In genomic region chr4:53620956-53621355, GRCh38 we compare ENCODE assay signal across 2 cellular contexts.
TF ChIP-seq lines count a peak whose summit lies in the region.

No MANE protein-coding gene starts in this region.

TF ChIP-seq in SK-N-SH, 30 proteins besides CTCF, POLR2A, EP300 and RAD21 (continued from another document):
- TF ChIP-seq REST (IDR thresholded peaks at IDR 0.05; ENCODE audit: low read depth, low read length), result no peak
- TF ChIP-seq MXI1 (IDR thresholded peaks at IDR 0.05; ENCODE audit: low read depth, low read length), result no peak
- no peak for TF ChIP-seq SIN3A (IDR thresholded peaks at IDR 0.05; ENCODE audit: borderline replicate concordance, low read depth, low read length)
- no peak for TF ChIP-seq POLR2AphosphoS5 (IDR thresholded peaks at IDR 0.05; ENCODE audit: low read depth, low read length)
- TF ChIP-seq RCOR1 (IDR thresholded peaks at IDR 0.05; ENCODE audit: low read length), result no peak
- TF ChIP-seq YY1 (IDR thresholded peaks at IDR 0.05; ENCODE audit: low read depth), result no peak
- TF ChIP-seq TEAD4 (IDR thresholded peaks at IDR 0.05; ENCODE audit: borderline replicate concordance, insufficient read depth), result no peak
- no peak for TF ChIP-seq NFIC (IDR thresholded peaks at IDR 0.05; ENCODE audit: borderline replicate concordance)

TF ChIP-seq in SK-N-SH treated with all-trans-retinoic acid at 6 μM for 48 hours, 23 proteins besides CTCF, POLR2A, EP300 and RAD21 (continued from another document):
- TF ChIP-seq PATZ1 (CRISPR knock-in tag; IDR thresholded peaks at IDR 0.05; ENCODE audit: borderline replicate concordance) (no peak), ZFP3 (CRISPR knock-in tag; IDR thresholded peaks at IDR 0.05) (no peak), ZC3H10 (CRISPR knock-in tag; IDR thresholded peaks at IDR 0.05) (no peak), ESRRG (CRISPR knock-in tag; IDR thresholded peaks at IDR 0.05) (no peak), PPARA (CRISPR knock-in tag; IDR thresholded peaks at IDR 0.05; ENCODE audit: borderline replicate concordance) (no peak), CREB5 (CRISPR knock-in tag; IDR thresholded peaks at IDR 0.05; ENCODE audit: low read depth) (no peak)
